In genomic region chr18:48872234-48873145, GRCh38 we compare ENCODE assay signal across 12 cellular contexts.
DNase-seq lines count a peak whose midpoint lies in the region; ATAC-seq and TF ChIP-seq lines count a peak whose summit lies in the region.
"Had no signal": no experiment of that assay in that cellular context is flagged by ENCODE, and none has a peak within 500 bp of the region (broad histone marks: within the 10 kb centered on the region; RNA-seq: fewer than 3 reads in every experiment).

No MANE protein-coding gene starts in this region.

- no peak overlapping the region for H3K4me3 Mint-ChIP-seq in T-helper 17 cell
- H3K4me3 Mint-ChIP-seq: activated T-cell treated with anti-CD3 and anti-CD28 coated beads, Interleukin-2, amount 50 U/mL, for 24 hours; CD8-positive, alpha-beta T cell; GM23338; T-helper 1 cell treated with Interleukin-12 subunit alpha and Interleukin-12 subunit beta and Interleukin-4 antibody, amounts not matched to agents 30 μg/mL and 1 μg/mL, for 36 hours had no signal

- peaks cover 25% of the 10 kb centered on the region for H3K4me1 Mint-ChIP-seq in T-helper 17 cell

- H3K4me1 ChIP-seq in right cardiac atrium (ENCODE audit: control insufficient read depth, insufficient read depth, low read length) (no peaks in the 10 kb centered on the region), foreskin keratinocyte (peaks cover 16% of the 10 kb centered on the region)

- H3K27me3 ChIP-seq in right cardiac atrium (ENCODE audit: control insufficient read depth, insufficient read depth) (no peaks in the 10 kb centered on the region), foreskin keratinocyte (no peaks in the 10 kb centered on the region)

- 83% methylated on average over 20 of the region's 20 CpGs for WGBS in right cardiac atrium

- H3K27ac ChIP-seq in right cardiac atrium (ENCODE audit: low read length): no peak overlapping the region
- H3K27ac ChIP-seq in foreskin keratinocyte: peak overlapping the region; percentile 46

- no peaks in the 10 kb centered on the region for H3K36me3 Mint-ChIP-seq in T-helper 17 cell (ENCODE audit: low read depth)
- H3K36me3 Mint-ChIP-seq: CD8-positive, alpha-beta T cell had no signal

- intact Hi-C loops in right cardiac atrium (cut with DNase I): no loop called here
- intact Hi-C loops in cardiac septum (cut with DNase I): no loop called here

- H3K4me3 ChIP-seq in right cardiac atrium (ENCODE audit: low read length): no peak overlapping the region
- H3K4me3 ChIP-seq: GM23338 had no signal

- no peak for TF ChIP-seq CTCF in foreskin keratinocyte (conservative IDR thresholded peaks at IDR 0.05)

- no peaks in the 10 kb centered on the region for H3K9me3 ChIP-seq in right cardiac atrium (ENCODE audit: control insufficient read depth, low read length)
- no peaks in the 10 kb centered on the region for H3K9me3 ChIP-seq in T-helper 17 cell (ENCODE audit: control insufficient read depth, low read length, poor library complexity, severe bottlenecking)

- H3K27me3 Mint-ChIP-seq in T-helper 17 cell: no peaks in the 10 kb centered on the region
- H3K27me3 Mint-ChIP-seq: activated T-cell treated with anti-CD3 and anti-CD28 coated beads, Interleukin-2, amount 50 U/mL, for 24 hours had no signal

- DNase-seq in right cardiac atrium (peak in 2 of 3 donors; percentile 24 to 48), cardiac septum (ENCODE audit: low spot score) (no peak), T-helper 17 cell (no peak), foreskin keratinocyte (peak; percentile 18 to 60), putamen (ENCODE audit: low spot score) (no peak), NAMALWA (ENCODE audit: low spot score) (no peak), NCI-H2196 treated with DMSO at 0.1 percent for 48 hours (lab: John Stamatoyannopoulos, UW; ENCODE audit: unreplicated experiment) (no peak)
- DNase-seq: activated T-cell treated with anti-CD3 and anti-CD28 coated beads, Interleukin-2, amount 50 U/mL, for 24 hours; CD8-positive, alpha-beta T cell had no signal

- H3K27ac Mint-ChIP-seq in T-helper 17 cell: peak overlapping the region; percentile 47
- H3K27ac Mint-ChIP-seq: CD8-positive, alpha-beta T cell; GM23338; T-helper 1 cell treated with Interleukin-12 subunit alpha and Interleukin-12 subunit beta and Interleukin-4 antibody, amounts not matched to agents 30 μg/mL and 1 μg/mL, for 36 hours had no signal

- no peak for ATAC-seq in right cardiac atrium
- no peak for ATAC-seq in T-helper 17 cell
- ATAC-seq in foreskin keratinocyte: peak; percentile 52
- no peak for ATAC-seq in GM19324 (IDR thresholded peaks at IDR 0.05; ENCODE audit: low FRiP score, unreplicated experiment)
- ATAC-seq: CD8-positive, alpha-beta T cell; GM23338 had no signal

Comparison
In these comparisons a context has a peak if more than half of its experiments do, and no peak if none do; other contexts are left out.
1. DNase-seq: peak in right cardiac atrium (2 of 3) and foreskin keratinocyte (2 of 2); none in cardiac septum (single experiment), T-helper 17 cell (0 of 3), putamen (single experiment), NAMALWA (single experiment) and NCI-H2196 treated with DMSO at 0.1 percent for 48 hours (single experiment).